In the genomic region with DNA sequence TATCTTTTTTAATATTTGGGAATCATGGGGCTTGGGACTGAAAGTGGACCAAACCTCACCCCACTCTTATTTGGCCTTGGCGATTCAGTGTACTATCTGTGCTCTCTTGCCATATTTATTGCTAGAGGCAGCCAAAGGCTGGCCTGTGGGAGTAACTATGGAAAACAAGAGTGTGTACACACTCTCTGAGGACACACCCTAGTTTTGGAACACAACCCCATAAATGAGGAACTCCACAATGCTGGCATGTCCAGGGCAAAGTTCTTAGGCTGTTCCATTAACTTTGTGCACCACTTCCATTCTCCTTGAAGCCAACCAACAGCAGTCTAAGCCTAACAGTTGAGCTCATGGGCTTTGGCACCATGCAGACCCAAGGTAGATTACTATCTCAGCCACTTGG, we compare ENCODE assay signal across 2 cellular contexts. TPM values are rescaled to one million over a fixed set of nuclear protein-coding genes. Genes with fewer than 3 reads are reported as not detected.
"Had no signal": no experiment of that assay in that cellular context is flagged by ENCODE, and none has a peak within 500 bp of the region (broad histone marks: within the 10 kb centered on the region; RNA-seq: fewer than 3 reads in every experiment).

No MANE protein-coding gene starts in this region.

RNA-seq across cellular contexts. Expression of a gene that starts 54.9 kb away (rescaled TPM):
- total RNA-seq: SJCRH30, SK-MEL-5 had no signal
